2 cellular contexts compared by ENCODE assay signal in genomic region chr9:129109504-129109903, GRCh38.
TF ChIP-seq lines count a peak whose summit lies in the region.

No MANE protein-coding gene starts in this region.

TF ChIP-seq in GM23338, 12 proteins besides CTCF, POLR2A, EP300 and RAD21:
- TF ChIP-seq CREB1 (CRISPR knock-in tag; IDR thresholded peaks at IDR 0.05; ENCODE audit: low read depth) (no peak), STAT1 (IDR thresholded peaks at IDR 0.05; ENCODE audit: unreplicated experiment) (no peak), EZH2 (IDR thresholded peaks at IDR 0.05; ENCODE audit: low read depth, unreplicated experiment) (no peak), POLR2AphosphoS5 (IDR thresholded peaks at IDR 0.05; ENCODE audit: low read depth) (no peak), EZH2phosphoT487 (IDR thresholded peaks at IDR 0.05; ENCODE audit: unreplicated experiment) (no peak), NANOG (IDR thresholded peaks at IDR 0.05; ENCODE audit: borderline replicate concordance) (no peak), ZNF331 (CRISPR knock-in tag; IDR thresholded peaks at IDR 0.05; ENCODE audit: low read depth) (no peak), ZNF114 (CRISPR knock-in tag; IDR thresholded peaks at IDR 0.05) (no peak), ETS1 (IDR thresholded peaks at IDR 0.05) (no peak), JUNB (IDR thresholded peaks at IDR 0.05; ENCODE audit: unreplicated experiment) (no peak), ZNF462 (CRISPR knock-in tag; IDR thresholded peaks at IDR 0.05) (no peak)
- TF ChIP-seq, protein P1, sequence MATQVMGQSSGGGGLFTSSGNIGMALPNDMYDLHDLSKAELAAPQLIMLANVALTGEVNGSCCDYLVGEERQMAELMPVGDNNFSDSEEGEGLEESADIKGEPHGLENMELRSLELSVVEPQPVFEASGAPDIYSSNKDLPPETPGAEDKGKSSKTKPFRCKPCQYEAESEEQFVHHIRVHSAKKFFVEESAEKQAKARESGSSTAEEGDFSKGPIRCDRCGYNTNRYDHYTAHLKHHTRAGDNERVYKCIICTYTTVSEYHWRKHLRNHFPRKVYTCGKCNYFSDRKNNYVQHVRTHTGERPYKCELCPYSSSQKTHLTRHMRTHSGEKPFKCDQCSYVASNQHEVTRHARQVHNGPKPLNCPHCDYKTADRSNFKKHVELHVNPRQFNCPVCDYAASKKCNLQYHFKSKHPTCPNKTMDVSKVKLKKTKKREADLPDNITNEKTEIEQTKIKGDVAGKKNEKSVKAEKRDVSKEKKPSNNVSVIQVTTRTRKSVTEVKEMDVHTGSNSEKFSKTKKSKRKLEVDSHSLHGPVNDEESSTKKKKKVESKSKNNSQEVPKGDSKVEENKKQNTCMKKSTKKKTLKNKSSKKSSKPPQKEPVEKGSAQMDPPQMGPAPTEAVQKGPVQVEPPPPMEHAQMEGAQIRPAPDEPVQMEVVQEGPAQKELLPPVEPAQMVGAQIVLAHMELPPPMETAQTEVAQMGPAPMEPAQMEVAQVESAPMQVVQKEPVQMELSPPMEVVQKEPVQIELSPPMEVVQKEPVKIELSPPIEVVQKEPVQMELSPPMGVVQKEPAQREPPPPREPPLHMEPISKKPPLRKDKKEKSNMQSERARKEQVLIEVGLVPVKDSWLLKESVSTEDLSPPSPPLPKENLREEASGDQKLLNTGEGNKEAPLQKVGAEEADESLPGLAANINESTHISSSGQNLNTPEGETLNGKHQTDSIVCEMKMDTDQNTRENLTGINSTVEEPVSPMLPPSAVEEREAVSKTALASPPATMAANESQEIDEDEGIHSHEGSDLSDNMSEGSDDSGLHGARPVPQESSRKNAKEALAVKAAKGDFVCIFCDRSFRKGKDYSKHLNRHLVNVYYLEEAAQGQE (IDR thresholded peaks at IDR 0.05; ENCODE audit: unreplicated experiment) = no peak

TF ChIP-seq in H1, 55 proteins besides CTCF, POLR2A, EP300 and RAD21:
- TF ChIP-seq CHD7 (IDR thresholded peaks at IDR 0.05; ENCODE audit: insufficient replicate concordance, low read length) (no peak), CEBPB (IDR thresholded peaks at IDR 0.05; ENCODE audit: low read depth, low read length) (peak; percentile 81)
